In genomic region chr12:83065562-83065961, GRCh38 we compare ENCODE assay signal across 27 cellular contexts.
"Had no signal": no experiment of that assay in that cellular context is flagged by ENCODE, and none has a peak within 500 bp of the region (broad histone marks: within the 10 kb centered on the region; RNA-seq: fewer than 3 reads in every experiment).

No MANE protein-coding gene starts in this region.

- H3K4me1 Mint-ChIP-seq: activated CD4-positive, alpha-beta memory T cell treated with anti-CD3 and anti-CD28 coated beads, Interleukin-2, amount 10 ng/mL, durations not matched to agents 7 days and 5 days; activated CD8-positive, alpha-beta memory T cell treated with anti-CD3 and anti-CD28 coated beads, Interleukin-2, amount 10 ng/mL, durations not matched to agents 7 days and 5 days; activated naive CD4-positive, alpha-beta T cell treated with anti-CD3 and anti-CD28 coated beads, Interleukin-2, amount 10 ng/mL, durations not matched to agents 7 days and 5 days; activated naive CD8-positive, alpha-beta T cell treated with anti-CD3 and anti-CD28 coated beads, Interleukin-2, amount 50 U/mL, for 24 hours had no signal

- ATAC-seq: activated CD8-positive, alpha-beta memory T cell treated with anti-CD3 and anti-CD28 coated beads, Interleukin-2, amount 10 ng/mL, durations not matched to agents 7 days and 5 days; activated naive CD8-positive, alpha-beta T cell treated with anti-CD3 and anti-CD28 coated beads, Interleukin-2, amount 50 U/mL, for 24 hours; Panc1 had no signal

- H3K4me3 Mint-ChIP-seq: activated CD4-positive, alpha-beta memory T cell treated with anti-CD3 and anti-CD28 coated beads, Interleukin-2, amount 10 ng/mL, durations not matched to agents 7 days and 5 days; activated CD8-positive, alpha-beta memory T cell treated with anti-CD3 and anti-CD28 coated beads, Interleukin-2, amount 10 ng/mL, durations not matched to agents 7 days and 5 days; activated naive CD4-positive, alpha-beta T cell treated with anti-CD3 and anti-CD28 coated beads, Interleukin-2, amount 10 ng/mL, durations not matched to agents 7 days and 5 days; activated naive CD8-positive, alpha-beta T cell; activated naive CD8-positive, alpha-beta T cell treated with anti-CD3 and anti-CD28 coated beads, Interleukin-2, amount 50 U/mL, for 24 hours; brain had no signal

- DNase-seq: activated CD4-positive, alpha-beta memory T cell treated with anti-CD3 and anti-CD28 coated beads, Interleukin-2, amount 10 ng/mL, durations not matched to agents 7 days and 5 days; activated CD4-positive, alpha-beta T cell treated with anti-CD3 and anti-CD28 coated beads for 1 hour; activated CD4-positive, alpha-beta T cell treated with anti-CD3 and anti-CD28 coated beads for 48 hours; activated CD4-positive, CD25-positive, alpha-beta regulatory T cell; activated CD8-positive, alpha-beta memory T cell treated with anti-CD3 and anti-CD28 coated beads for 24 hours; activated CD8-positive, alpha-beta memory T cell treated with anti-CD3 and anti-CD28 coated beads, Interleukin-2, amount 10 ng/mL, durations not matched to agents 7 days and 5 days; activated CD8-positive, alpha-beta memory T cell treated with anti-CD3 and anti-CD28 coated beads, Interleukin-2, amount 50 U/mL, for 48 hours; activated effector memory CD4-positive, alpha-beta T cell treated with Interleukin-2 at 50 U/mL for 16 hours; activated naive CD4-positive, alpha-beta T cell treated with anti-CD3 and anti-CD28 coated beads, Interleukin-2, amount 10 ng/mL, durations not matched to agents 7 days and 5 days; activated naive CD8-positive, alpha-beta T cell treated with anti-CD3 and anti-CD28 coated beads, Interleukin-2, amount 50 U/mL, for 24 hours; activated T-cell treated with anti-CD3 and anti-CD28 coated beads, Interleukin-2, amount 50 U/mL, for 48 hours; anterior cingulate cortex; cerebellar nuclear complex; NCI-H1092 treated with DMSO at 0.1 percent for 48 hours; NCI-H1436 treated with DMSO at 0.1 percent for 48 hours; NCI-H187; NCI-H2029 treated with DMSO at 0.1 percent for 48 hours; NCI-H2107; NCI-H345; NCI-H524 treated with DMSO at 0.1 percent for 48 hours; SIG-M5; T1000; WERI-Rb-1 had no signal

- H3K9me3 Mint-ChIP-seq: activated CD4-positive, alpha-beta memory T cell treated with anti-CD3 and anti-CD28 coated beads, Interleukin-2, amount 10 ng/mL, durations not matched to agents 7 days and 5 days; activated naive CD4-positive, alpha-beta T cell treated with anti-CD3 and anti-CD28 coated beads, Interleukin-2, amount 10 ng/mL, durations not matched to agents 7 days and 5 days; activated naive CD8-positive, alpha-beta T cell treated with anti-CD3 and anti-CD28 coated beads, Interleukin-2, amount 50 U/mL, for 24 hours had no signal

- FAIRE-seq: bronchial epithelial cell had no signal

- H3K36me3 Mint-ChIP-seq: activated CD8-positive, alpha-beta memory T cell treated with anti-CD3 and anti-CD28 coated beads, Interleukin-2, amount 10 ng/mL, durations not matched to agents 7 days and 5 days; activated naive CD4-positive, alpha-beta T cell treated with anti-CD3 and anti-CD28 coated beads, Interleukin-2, amount 10 ng/mL, durations not matched to agents 7 days and 5 days; activated naive CD8-positive, alpha-beta T cell had no signal

- H3K27me3 Mint-ChIP-seq: activated CD4-positive, alpha-beta memory T cell treated with anti-CD3 and anti-CD28 coated beads, Interleukin-2, amount 10 ng/mL, durations not matched to agents 7 days and 5 days; activated CD8-positive, alpha-beta memory T cell treated with anti-CD3 and anti-CD28 coated beads, Interleukin-2, amount 10 ng/mL, durations not matched to agents 7 days and 5 days; activated naive CD4-positive, alpha-beta T cell treated with anti-CD3 and anti-CD28 coated beads, Interleukin-2, amount 10 ng/mL, durations not matched to agents 7 days and 5 days; activated naive CD8-positive, alpha-beta T cell; activated naive CD8-positive, alpha-beta T cell treated with anti-CD3 and anti-CD28 coated beads, Interleukin-2, amount 50 U/mL, for 24 hours; brain had no signal

- H3K27ac Mint-ChIP-seq: activated CD4-positive, alpha-beta memory T cell treated with anti-CD3 and anti-CD28 coated beads, Interleukin-2, amount 10 ng/mL, durations not matched to agents 7 days and 5 days; activated CD8-positive, alpha-beta memory T cell treated with anti-CD3 and anti-CD28 coated beads, Interleukin-2, amount 10 ng/mL, durations not matched to agents 7 days and 5 days; activated naive CD4-positive, alpha-beta T cell treated with anti-CD3 and anti-CD28 coated beads, Interleukin-2, amount 10 ng/mL, durations not matched to agents 7 days and 5 days; activated naive CD8-positive, alpha-beta T cell; activated naive CD8-positive, alpha-beta T cell treated with anti-CD3 and anti-CD28 coated beads, Interleukin-2, amount 50 U/mL, for 24 hours had no signal
